Comparison of ENCODE assay signal across 7 cellular contexts in genomic region chr6:21409231-21409630, GRCh38.
"Had no signal": no experiment of that assay in that cellular context is flagged by ENCODE, and none has a peak within 500 bp of the region (broad histone marks: within the 10 kb centered on the region; RNA-seq: fewer than 3 reads in every experiment).

No MANE protein-coding gene starts in this region.

- ATAC-seq: HCT116 had no signal

- H3K36me3 ChIP-seq: HAP-1 had no signal

- H3K9ac ChIP-seq: GM23248 had no signal

- H2AFZ ChIP-seq: GM23248 had no signal

- H3K4me1 ChIP-seq: HAP-1 had no signal

- H3K27ac ChIP-seq: GM23248 had no signal

- DNase-seq: GM23248, GOT3, H7, H9, HCEC 1CT had no signal

- H3K27ac Mint-ChIP-seq: H9 had no signal

- H3K4me3 ChIP-seq: GM23248, HAP-1 had no signal

- H3K4me3 Mint-ChIP-seq: H9 had no signal
